ENCODE assay signal across 9 cellular contexts in genomic region chr2:224927671-224928173, GRCh38.
DNase-seq lines count a peak whose midpoint lies in the region; ATAC-seq, FAIRE-seq and TF ChIP-seq lines count a peak whose summit lies in the region.
"Had no signal": no experiment of that assay in that cellular context is flagged by ENCODE, and none has a peak within 500 bp of the region (broad histone marks: within the 10 kb centered on the region; RNA-seq: fewer than 3 reads in every experiment).

No MANE protein-coding gene starts in this region.

- no peak for FAIRE-seq in A549 (lab: Jason Lieb, UNC)

- H4K20me1 ChIP-seq in OCI-LY3 (ENCODE audit: insufficient read depth, low read length): peaks cover 42% of the 10 kb centered on the region

- no peaks in the 10 kb centered on the region for H3K27me3 Mint-ChIP-seq in activated naive CD4-positive, alpha-beta T cell treated with anti-CD3 and anti-CD28 coated beads, Interleukin-2, amount 50 U/mL, for 24 hours
- no peaks in the 10 kb centered on the region for H3K27me3 Mint-ChIP-seq in naive thymus-derived CD8-positive, alpha-beta T cell

- H3K79me2 ChIP-seq in OCI-LY3 (ENCODE audit: low read length): peaks cover 23% of the 10 kb centered on the region

- ATAC-seq in A549 (peak; percentile 47 to 68; a peak in 3 of 6 replicates), GM19455 (IDR thresholded peaks at IDR 0.05; ENCODE audit: unreplicated experiment) (no peak), HG02970 (IDR thresholded peaks at IDR 0.05; ENCODE audit: low FRiP score, unreplicated experiment) (no peak)
- ATAC-seq in naive thymus-derived CD8-positive, alpha-beta T cell: peak; percentile 68 to 88

- POLR2A ChIA-PET in A549 (lab: Yijun Ruan, JAX): no interaction called here
- POLR2A ChIA-PET in naive thymus-derived CD8-positive, alpha-beta T cell (lab: Charles Lee): interaction anchor here (0.6 to 3.7 kb wide), 16 partner anchors 10 to 125 kb away, joined by 3 to 15 read pairs (median 4); no protein-coding TSS in a partner anchor

- no peaks in the 10 kb centered on the region for H3K9me3 ChIP-seq in A549
- H3K9me3 ChIP-seq in OCI-LY3 (ENCODE audit: insufficient read depth, low read length): no peaks in the 10 kb centered on the region

- H3K9me3 Mint-ChIP-seq in activated naive CD4-positive, alpha-beta T cell treated with anti-CD3 and anti-CD28 coated beads, Interleukin-2, amount 50 U/mL, for 24 hours: peaks cover 6% of the 10 kb centered on the region
- H3K9me3 Mint-ChIP-seq in naive thymus-derived CD8-positive, alpha-beta T cell: peaks cover 0 to 2% (median 0%) of the 10 kb centered on the region in 9 donors

- H3K27me3 ChIP-seq in OCI-LY3 (ENCODE audit: low read depth, low read length): no peaks in the 10 kb centered on the region

- H3K9ac ChIP-seq in OCI-LY3 (ENCODE audit: low read length): no peak overlapping the region

- TF ChIP-seq EP300 in A549 (IDR thresholded peaks at IDR 0.05): no peak

- TF ChIP-seq RAD21 in A549 (conservative IDR thresholded peaks at IDR 0.05 in 1 of 2, IDR thresholded peaks at IDR 0.05 in 1 of 2): no peak

- H3K4me1 ChIP-seq in A549 (peaks cover 11% of the 10 kb centered on the region), OCI-LY3 (ENCODE audit: low read length) (peaks cover 70% of the 10 kb centered on the region)

- peaks cover 60% of the 10 kb centered on the region for H3K36me3 Mint-ChIP-seq in activated naive CD4-positive, alpha-beta T cell treated with anti-CD3 and anti-CD28 coated beads, Interleukin-2, amount 50 U/mL, for 24 hours
- peaks cover 0 to 82% (median 34%) of the 10 kb centered on the region in 3 donors for H3K36me3 Mint-ChIP-seq in naive thymus-derived CD8-positive, alpha-beta T cell

- H3K4me1 Mint-ChIP-seq in activated naive CD4-positive, alpha-beta T cell treated with anti-CD3 and anti-CD28 coated beads, Interleukin-2, amount 50 U/mL, for 24 hours: peaks cover 96% of the 10 kb centered on the region
- peaks cover 58 to 100% (median 98%) of the 10 kb centered on the region in 4 donors for H3K4me1 Mint-ChIP-seq in naive thymus-derived CD8-positive, alpha-beta T cell

- no peak overlapping the region for H2AFZ ChIP-seq in OCI-LY3 (ENCODE audit: low read depth, low read length)

- H3K4me2 ChIP-seq in A549: peak overlapping the region; percentile 27; the same call in 1 of the 3 replicates
- peak overlapping the region; percentile 80 for H3K4me2 ChIP-seq in OCI-LY3 (ENCODE audit: low read length)

- CTCF ChIA-PET in A549 (lab: Yijun Ruan, JAX): interaction anchor here (1.3 kb wide), 1 partner anchor 742 kb away, joined by 3 read pairs; no protein-coding TSS in a partner anchor

- peak overlapping the region; percentile 98 for H3K27ac Mint-ChIP-seq in activated naive CD4-positive, alpha-beta T cell treated with anti-CD3 and anti-CD28 coated beads, Interleukin-2, amount 50 U/mL, for 24 hours
- H3K27ac Mint-ChIP-seq in naive thymus-derived CD8-positive, alpha-beta T cell: peak overlapping the region; percentile 92 to 99 (median 97)

- TF ChIP-seq POLR2A in A549 (IDR thresholded peaks at IDR 0.05; ENCODE audit: low read length): no peak

- H3K4me3 ChIP-seq in A549 (no peak overlapping the region), OCI-LY3 (ENCODE audit: low read length) (no peak overlapping the region)

- DNase-seq in A549 (ENCODE audit: low read depth in 1 of 2, low spot score in 1 of 2) (peak in 1 of 2 experiments; percentile 42), C1 segment of cervical spinal cord (lab: John Stamatoyannopoulos, UW) (no peak), DMS79 treated with DMSO at 0.1 percent for 48 hours (lab: John Stamatoyannopoulos, UW) (no peak)
- peak; percentile 36 to 93 (median 78) for DNase-seq in naive thymus-derived CD8-positive, alpha-beta T cell
- DNase-seq: NCI-H1105 treated with DMSO at 0.1 percent for 48 hours had no signal

- H3K36me3 ChIP-seq in OCI-LY3 (replicated peaks; ENCODE audit: low read depth, low read length): peaks cover 49% of the 10 kb centered on the region

- 37% methylated on average over 7 of the region's 7 CpGs for WGBS in A549 (ENCODE audit: missing lambda C conversion rate)

- peak overlapping the region; percentile 78 for H3K4me3 Mint-ChIP-seq in activated naive CD4-positive, alpha-beta T cell treated with anti-CD3 and anti-CD28 coated beads, Interleukin-2, amount 50 U/mL, for 24 hours
- peak overlapping the region; percentile 49 to 81 (median 70) for H3K4me3 Mint-ChIP-seq in naive thymus-derived CD8-positive, alpha-beta T cell

- H3K27ac ChIP-seq in A549 (0 out of 6 replicates have a peak overlapping the region, but pooled peaks of 1 of the 2 experiments have one; percentile 14), OCI-LY3 (ENCODE audit: low read length) (peak overlapping the region; percentile 84)

- TF ChIP-seq CTCF in A549 (IDR thresholded peaks at IDR 0.05): no peak
- no peak for TF ChIP-seq CTCF in OCI-LY3 (IDR thresholded peaks at IDR 0.05; ENCODE audit: low read depth, low read length)

TF ChIP-seq in A549, 52 proteins besides CTCF, POLR2A, EP300 and RAD21:
- TF ChIP-seq, protein P1, sequence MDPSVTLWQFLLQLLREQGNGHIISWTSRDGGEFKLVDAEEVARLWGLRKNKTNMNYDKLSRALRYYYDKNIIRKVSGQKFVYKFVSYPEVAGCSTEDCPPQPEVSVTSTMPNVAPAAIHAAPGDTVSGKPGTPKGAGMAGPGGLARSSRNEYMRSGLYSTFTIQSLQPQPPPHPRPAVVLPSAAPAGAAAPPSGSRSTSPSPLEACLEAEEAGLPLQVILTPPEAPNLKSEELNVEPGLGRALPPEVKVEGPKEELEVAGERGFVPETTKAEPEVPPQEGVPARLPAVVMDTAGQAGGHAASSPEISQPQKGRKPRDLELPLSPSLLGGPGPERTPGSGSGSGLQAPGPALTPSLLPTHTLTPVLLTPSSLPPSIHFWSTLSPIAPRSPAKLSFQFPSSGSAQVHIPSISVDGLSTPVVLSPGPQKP (IDR thresholded peaks at IDR 0.05; ENCODE audit: low read depth, low read length): no peak
- TF ChIP-seq CBX8 (IDR thresholded peaks at IDR 0.05): no peak
- TF ChIP-seq ESRRA (IDR thresholded peaks at IDR 0.05; ENCODE audit: borderline replicate concordance, low read length): no peak
- TF ChIP-seq MAZ (IDR thresholded peaks at IDR 0.05; ENCODE audit: borderline replicate concordance, low read depth, low read length): no peak
- no peak for TF ChIP-seq CHD4 (IDR thresholded peaks at IDR 0.05; ENCODE audit: borderline replicate concordance)
- TF ChIP-seq, protein P2, sequence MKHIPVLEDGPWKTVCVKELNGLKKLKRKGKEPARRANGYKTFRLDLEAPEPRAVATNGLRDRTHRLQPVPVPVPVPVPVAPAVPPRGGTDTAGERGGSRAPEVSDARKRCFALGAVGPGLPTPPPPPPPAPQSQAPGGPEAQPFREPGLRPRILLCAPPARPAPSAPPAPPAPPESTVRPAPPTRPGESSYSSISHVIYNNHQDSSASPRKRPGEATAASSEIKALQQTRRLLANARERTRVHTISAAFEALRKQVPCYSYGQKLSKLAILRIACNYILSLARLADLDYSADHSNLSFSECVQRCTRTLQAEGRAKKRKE (CRISPR knock-in tag; IDR thresholded peaks at IDR 0.05; ENCODE audit: low read depth): no peak
- TF ChIP-seq JUN (IDR thresholded peaks at IDR 0.05): no peak
- TF ChIP-seq CHD2 (IDR thresholded peaks at IDR 0.05; ENCODE audit: low read length, partially characterized antibody): no peak
- TF ChIP-seq SMC3 (IDR thresholded peaks at IDR 0.05): no peak
- TF ChIP-seq HOXA7 (CRISPR knock-in tag; IDR thresholded peaks at IDR 0.05): no peak
TF ChIP-seq in A549: peak in this region for 0.

Comparison
In these comparisons a context has a peak if more than half of its experiments do, and no peak if none do; other contexts are left out.
1. ATAC-seq: peak in A549 (2 of 2) and naive thymus-derived CD8-positive, alpha-beta T cell (2 of 2); none in GM19455 (single experiment) and HG02970 (single experiment).
2. DNase-seq: peak in naive thymus-derived CD8-positive, alpha-beta T cell (10 of 10); none in C1 segment of cervical spinal cord (0 of 14) and DMS79 treated with DMSO at 0.1 percent for 48 hours (single experiment).